ENCODE assay signal across 24 cellular contexts in genomic region chr7:157466473-157467261, GRCh38.
DNase-seq lines count a peak whose midpoint lies in the region; ATAC-seq, FAIRE-seq and TF ChIP-seq lines count a peak whose summit lies in the region.
"Had no signal": no experiment of that assay in that cellular context is flagged by ENCODE, and none has a peak within 500 bp of the region (broad histone marks: within the 10 kb centered on the region; RNA-seq: fewer than 3 reads in every experiment).

No MANE protein-coding gene starts in this region.

- H2AFZ ChIP-seq in Karpas-422 (ENCODE audit: low read length) (no peak overlapping the region), H1 (ENCODE audit: low read length) (no peak overlapping the region), neuron (ENCODE audit: low read depth, low read length) (no peak overlapping the region)

- DNase-seq in Daoy (ENCODE audit: low read depth) (peak; percentile 30), Karpas-422 (peak; percentile 49), H1 (ENCODE audit: low read depth in 1 of 2, low spot score in 2 of 2) (peak in 1 of 2 experiments; percentile 48), NCI-H128 (lab: John Stamatoyannopoulos, UW; ENCODE audit: unreplicated experiment) (no peak), sciatic nerve (ENCODE audit: low spot score) (no peak), NCI-H1694 (lab: John Stamatoyannopoulos, UW) (no peak), NCI-H1417 (lab: John Stamatoyannopoulos, UW) (no peak)
- DNase-seq: activated CD4-positive, alpha-beta T cell treated with anti-CD3 and anti-CD28 coated beads for 36 hours; amniotic stem cell; DMS79; erythroblast; GOT3; hypothalamus; NCI-H1092; NCI-H2107; NCI-H510A treated with DMSO at 0.1 percent for 48 hours; stimulated activated CD4-positive, alpha-beta T cell treated with anti-CD3 and anti-CD28 coated beads, Interleukin-4, amount 100 ng/mL, for 1 hour; stimulated activated naive CD8-positive, alpha-beta T cell treated with anti-CD3 and anti-CD28 coated beads, Interleukin-15, amount 100 ng/mL, for 72 hours had no signal

- no peak overlapping the region for H3K4ac ChIP-seq in H1 (replicated peaks; ENCODE audit: insufficient read length, low read depth, low read length)

- no peak overlapping the region for H3K27ac ChIP-seq in Karpas-422 (ENCODE audit: low read length)
- no peak overlapping the region for H3K27ac ChIP-seq in H1 (ENCODE audit: low read depth, low read length)
- H3K27ac ChIP-seq: KMS-11, upper lobe of left lung had no signal

- WGBS in H1 (ENCODE audit: extremely low coverage in 1 of 2, insufficient coverage in 1 of 2, insufficient read length in 1 of 2, insufficient replicate concordance in 2 of 2, low coverage in 1 of 2, low lambda C conversion rate in 2 of 2, missing lambda C conversion rate in 1 of 2), 2 experiments, result 90% methylated on average over 24 of the region's 24 CpGs; no CpG with 5 or more reads in 1 of the 2 experiments

- TF ChIP-seq RAD21 in H1 (IDR thresholded peaks at IDR 0.05 in 1 of 2, conservative IDR thresholded peaks at IDR 0.05 in 1 of 2; ENCODE audit: low read depth in 2 of 2, low read length in 2 of 2), result peak; percentile 23 to 37; a peak in 3 of 4 replicates

- H3K27me3 ChIP-seq in Karpas-422 (ENCODE audit: low read length) (no peaks in the 10 kb centered on the region), H1 (replicated peaks in 1 of 4; ENCODE audit: control insufficient read depth in 3 of 4, extremely low read depth in 1 of 4, insufficient read depth in 3 of 4, low read length in 3 of 4) (peaks cover 0 to 11% (median 1%) of the 10 kb centered on the region in 4 experiments; a peak in 3 of 7 replicates), neuron (ENCODE audit: insufficient read depth, low read length) (no peaks in the 10 kb centered on the region)
- H3K27me3 ChIP-seq: upper lobe of left lung had no signal

- no peak for TF ChIP-seq POLR2A in H1 (IDR thresholded peaks at IDR 0.05; ENCODE audit: control extremely low read depth in 1 of 2, low read depth in 2 of 2, low read length in 2 of 2)

- no peaks in the 10 kb centered on the region for H3K79me1 ChIP-seq in H1 (ENCODE audit: low read depth, low read length)

- no peak overlapping the region for H3K23ac ChIP-seq in H1 (ENCODE audit: insufficient read length)

- no peak overlapping the region for H3K18ac ChIP-seq in H1 (ENCODE audit: extremely low read depth, low read length)

- no peak for FAIRE-seq in H1 (lab: Jason Lieb, UNC)
- FAIRE-seq: frontal cortex, islet of Langerhans had no signal

- no peak overlapping the region for H3K14ac ChIP-seq in H1 (ENCODE audit: insufficient read length)

- H3K4me1 ChIP-seq in Karpas-422 (ENCODE audit: low read length) (no peaks in the 10 kb centered on the region), H1 (replicated peaks in 1 of 4; ENCODE audit: control insufficient read depth in 3 of 4, insufficient read depth in 4 of 4, low read length in 3 of 4) (peaks cover 0 to 9% (median 5%) of the 10 kb centered on the region in 4 experiments; a peak in 4 of 7 replicates), neuron (ENCODE audit: insufficient read depth, low read length) (peaks cover 42% of the 10 kb centered on the region)
- H3K4me1 ChIP-seq: upper lobe of left lung had no signal

- H2BK5ac ChIP-seq in H1 (ENCODE audit: low read depth, low read length), result no peak overlapping the region

- no peak overlapping the region for H2AK5ac ChIP-seq in H1 (ENCODE audit: low read depth, low read length)

- H2BK12ac ChIP-seq in H1 (ENCODE audit: low read depth, low read length), result no peak overlapping the region

- no peak overlapping the region for H2BK120ac ChIP-seq in H1 (replicated peaks; ENCODE audit: low read depth, low read length)

- no peak for ATAC-seq in sciatic nerve
- ATAC-seq: activated CD4-positive, alpha-beta T cell treated with anti-CD3 and anti-CD28 coated beads for 36 hours; Right ventricle myocardium inferior; stimulated activated naive CD8-positive, alpha-beta T cell treated with anti-CD3 and anti-CD28 coated beads, Interleukin-15, amount 100 ng/mL, for 72 hours had no signal

- H2BK15ac ChIP-seq in H1 (ENCODE audit: low read length), result no peak overlapping the region

- H3K9me3 ChIP-seq in Karpas-422 (ENCODE audit: low read length), result no peaks in the 10 kb centered on the region
- no peaks in the 10 kb centered on the region for H3K9me3 ChIP-seq in H1 (ENCODE audit: insufficient read depth in 2 of 2, low read depth in 1 of 2, low read length in 1 of 2)
- peaks cover 2% of the 10 kb centered on the region for H3K9me3 ChIP-seq in neuron (ENCODE audit: low read length)
- H3K9me3 ChIP-seq: upper lobe of left lung had no signal

- POLR2A ChIA-PET in H1 (lab: Charles Lee; ENCODE audit: partially characterized antibody), result interaction anchor here (0.6 kb wide), 1 partner anchor 67 kb away, joined by 5 read pairs; no protein-coding TSS in a partner anchor

- H3K36me3 ChIP-seq in Karpas-422 (ENCODE audit: insufficient read depth, low read length) (no peaks in the 10 kb centered on the region), H1 (ENCODE audit: control insufficient read depth in 2 of 4, insufficient read depth in 4 of 4, low read length in 3 of 4) (no peaks in the 10 kb centered on the region), neuron (ENCODE audit: insufficient read depth, low read length) (no peaks in the 10 kb centered on the region)
- H3K36me3 ChIP-seq: upper lobe of left lung had no signal

- H2BK20ac ChIP-seq in H1 (ENCODE audit: low read length), result no peak overlapping the region

- H3K79me2 ChIP-seq in Karpas-422 (ENCODE audit: low read length), result no peaks in the 10 kb centered on the region
- no peaks in the 10 kb centered on the region for H3K79me2 ChIP-seq in H1 (ENCODE audit: control insufficient read depth in 1 of 2, insufficient read depth in 2 of 2, low read length in 2 of 2)

- H4K8ac ChIP-seq in H1 (ENCODE audit: extremely low read depth, insufficient read depth, low read length), result no peak overlapping the region

- H3K4me3 ChIP-seq in Karpas-422 (ENCODE audit: low read length) (no peak overlapping the region), H1 (ENCODE audit: extremely low read depth in 1 of 4, insufficient read depth in 2 of 4, low read depth in 3 of 4, low read length in 4 of 4) (no peak overlapping the region), neuron (ENCODE audit: low read length) (peak overlapping the region; percentile 34)
- H3K4me3 ChIP-seq: upper lobe of left lung had no signal

- H3K9ac ChIP-seq in Karpas-422 (ENCODE audit: low read length) (no peak overlapping the region), H1 (replicated peaks in 1 of 4; ENCODE audit: extremely low read depth in 1 of 4, low read depth in 3 of 4, low read length in 3 of 4) (no peak overlapping the region)
- H3K9ac ChIP-seq: KMS-11 had no signal

- no peaks in the 10 kb centered on the region for H3K9me2 ChIP-seq in Karpas-422 (replicated peaks; ENCODE audit: insufficient read depth, low read length)

- H4K91ac ChIP-seq in H1 (replicated peaks; ENCODE audit: insufficient read length, low read length), result no peak overlapping the region

- intact Hi-C loops in sciatic nerve (cut with DNase I), result loop anchor here (5.0 kb wide), 1 partner anchor 1276 kb away; no protein-coding TSS in a partner anchor

- no peak overlapping the region for H3K4me2 ChIP-seq in Karpas-422 (ENCODE audit: low read depth, low read length, poor library complexity, severe bottlenecking)
- no peak overlapping the region for H3K4me2 ChIP-seq in H1 (ENCODE audit: insufficient read depth in 1 of 2, low read depth in 2 of 2, low read length in 2 of 2)
- H3K4me2 ChIP-seq: KMS-11 had no signal

- H4K20me1 ChIP-seq in Karpas-422 (ENCODE audit: insufficient read depth, low read depth, low read length) (no peaks in the 10 kb centered on the region), H1 (replicated peaks in 1 of 2; ENCODE audit: control insufficient read depth in 1 of 2, insufficient read depth in 2 of 2, low read length in 2 of 2) (peaks cover 0 to 4% of the 10 kb centered on the region in 2 experiments)

- no peak for TF ChIP-seq EP300 in H1 (IDR thresholded peaks at IDR 0.05; ENCODE audit: borderline replicate concordance in 1 of 2, low read depth in 2 of 2, low read length in 2 of 2)

- CTCF ChIA-PET in H1 (lab: Charles Lee; ENCODE audit: partially characterized antibody), result interaction anchor here (0.6 to 2.0 kb wide), 5 partner anchors 8 to 321 kb away, joined by 3 to 8 read pairs (median 3); no protein-coding TSS in a partner anchor

- no peaks in the 10 kb centered on the region for H3K23me2 ChIP-seq in H1 (ENCODE audit: low read depth, low read length)

- no peak overlapping the region for H3K56ac ChIP-seq in H1 (replicated peaks; ENCODE audit: insufficient read length, low read depth, low read length)

- TF ChIP-seq CTCF in H1 (IDR thresholded peaks at IDR 0.05; ENCODE audit: control extremely low read depth in 1 of 3, insufficient read depth in 1 of 3, low read depth in 1 of 3, low read length in 3 of 3), result peak; percentile 26 to 55 (median 29)

- no peak overlapping the region for H4K5ac ChIP-seq in H1 (ENCODE audit: insufficient read length, low read depth, low read length)

TF ChIP-seq in H1, 55 proteins besides CTCF, POLR2A, EP300 and RAD21 (continues in another document):
- TF ChIP-seq E2F6 (IDR thresholded peaks at IDR 0.05) (no peak), TEAD4 (IDR thresholded peaks at IDR 0.05; ENCODE audit: low read depth, low read length) (no peak), FOSL1 (IDR thresholded peaks at IDR 0.05; ENCODE audit: insufficient read depth, low read depth, low read length) (no peak), RXRA (IDR thresholded peaks at IDR 0.05; ENCODE audit: insufficient read depth, low read depth, low read length) (no peak), BACH1 (IDR thresholded peaks at IDR 0.05; ENCODE audit: low read length) (no peak), TBP (IDR thresholded peaks at IDR 0.05; ENCODE audit: low read depth, low read length) (no peak), NRF1 (IDR thresholded peaks at IDR 0.05; ENCODE audit: low read depth, low read length) (no peak), GABPA (IDR thresholded peaks at IDR 0.05; ENCODE audit: borderline replicate concordance, insufficient read depth, low read length) (no peak), ATF3 (IDR thresholded peaks at IDR 0.05; ENCODE audit: insufficient read depth, low read depth, low read length) (no peak), CHD2 (IDR thresholded peaks at IDR 0.05; ENCODE audit: low read length) (no peak), RFX5 (IDR thresholded peaks at IDR 0.05; ENCODE audit: borderline replicate concordance, low read depth, low read length) (no peak), NANOG (IDR thresholded peaks at IDR 0.05; ENCODE audit: insufficient read depth, low read depth, low read length, poor library complexity, severe bottlenecking) (no peak)

Comparison
In these comparisons a context has a peak if more than half of its experiments do, and no peak if none do; other contexts are left out.
1. DNase-seq: peak in Daoy (single experiment) and Karpas-422 (single experiment); none in NCI-H128 (single experiment), sciatic nerve (single experiment), NCI-H1694 (single experiment) and NCI-H1417 (0 of 3).